Comparison of ENCODE assay signal across 1 cellular context in the genomic region with DNA sequence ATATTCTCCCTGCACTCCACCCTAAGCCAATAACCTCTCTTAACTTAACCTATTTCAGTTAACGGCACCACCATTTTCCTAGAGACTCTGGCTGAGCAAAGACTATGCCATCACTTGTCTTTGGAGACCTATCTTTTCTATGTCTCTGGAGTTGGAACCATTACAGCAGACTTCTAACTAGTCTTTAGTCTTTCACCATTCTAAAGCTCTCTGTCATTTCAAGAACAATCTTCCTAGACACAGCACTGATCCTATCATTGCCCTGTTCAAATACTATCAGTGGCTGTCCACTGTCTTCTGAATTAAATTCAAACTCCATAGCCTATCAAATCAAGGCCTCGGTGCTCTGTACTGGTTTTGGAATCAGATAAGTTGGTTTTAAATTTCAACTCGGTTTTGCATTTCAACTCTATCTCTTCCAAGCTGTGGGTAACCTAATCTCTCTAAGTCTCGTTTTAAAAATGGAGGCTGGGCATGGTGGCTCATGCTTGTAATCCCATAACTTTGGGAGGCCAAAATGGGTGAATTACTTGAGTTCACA.
TF ChIP-seq lines count a peak whose summit lies in the region.

No MANE protein-coding gene starts in this region.

TF ChIP-seq in HepG2, 621 proteins besides CTCF, POLR2A, EP300 and RAD21:
- TF ChIP-seq HNRNPH1 (optimal IDR thresholded peaks at IDR 0.05; ENCODE audit: low read depth, low read length) = no peak
- no peak for TF ChIP-seq ZNF180 (CRISPR knock-in tag; IDR thresholded peaks at IDR 0.05; ENCODE audit: borderline replicate concordance, low read depth)
- no peak for TF ChIP-seq IKZF4 (CRISPR knock-in tag; IDR thresholded peaks at IDR 0.05; ENCODE audit: borderline replicate concordance, low read depth, not compliant biosample characterization)
- 0 out of 2 replicates have a peak, but pooled peaks have one; percentile 5 for TF ChIP-seq FOXA3 (CRISPR knock-in tag; IDR thresholded peaks at IDR 0.05)
- TF ChIP-seq MATR3 (CRISPR knock-in tag; IDR thresholded peaks at IDR 0.05) = no peak
- TF ChIP-seq, protein P1, sequence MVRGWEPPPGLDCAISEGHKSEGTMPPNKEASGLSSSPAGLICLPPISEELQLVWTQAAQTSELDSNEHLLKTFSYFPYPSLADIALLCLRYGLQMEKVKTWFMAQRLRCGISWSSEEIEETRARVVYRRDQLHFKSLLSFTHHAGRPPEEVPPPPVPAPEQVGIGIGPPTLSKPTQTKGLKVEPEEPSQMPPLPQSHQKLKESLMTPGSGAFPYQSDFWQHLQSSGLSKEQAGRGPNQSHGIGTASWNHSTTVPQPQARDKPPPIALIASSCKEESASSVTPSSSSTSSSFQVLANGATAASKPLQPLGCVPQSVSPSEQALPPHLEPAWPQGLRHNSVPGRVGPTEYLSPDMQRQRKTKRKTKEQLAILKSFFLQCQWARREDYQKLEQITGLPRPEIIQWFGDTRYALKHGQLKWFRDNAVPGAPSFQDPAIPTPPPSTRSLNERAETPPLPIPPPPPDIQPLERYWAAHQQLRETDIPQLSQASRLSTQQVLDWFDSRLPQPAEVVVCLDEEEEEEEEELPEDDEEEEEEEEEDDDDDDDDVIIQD (CRISPR knock-in tag; IDR thresholded peaks at IDR 0.05; ENCODE audit: low read depth) = 0 out of 2 replicates have a peak, but pooled peaks have one; percentile 10
- no peak for TF ChIP-seq ZNF318 (CRISPR knock-in tag; IDR thresholded peaks at IDR 0.05)
- TF ChIP-seq MYPOP (CRISPR knock-in tag; IDR thresholded peaks at IDR 0.05) = 0 out of 2 replicates have a peak, but pooled peaks have one; percentile 38
- no peak for TF ChIP-seq TCF7L2 (IDR thresholded peaks at IDR 0.05; ENCODE audit: low read depth, low read length)
- TF ChIP-seq SOX5 (CRISPR knock-in tag; IDR thresholded peaks at IDR 0.05; ENCODE audit: borderline replicate concordance) = no peak
- TF ChIP-seq HDAC2 (CRISPR knock-in tag; IDR thresholded peaks at IDR 0.05) = no peak
- no peak for TF ChIP-seq RBM39 (IDR thresholded peaks at IDR 0.05; ENCODE audit: low read depth, low read length, poor library complexity, severe bottlenecking)
- TF ChIP-seq ZSCAN9 (CRISPR knock-in tag; IDR thresholded peaks at IDR 0.05; ENCODE audit: borderline replicate concordance) = no peak
- TF ChIP-seq SNAPC4 (CRISPR knock-in tag; IDR thresholded peaks at IDR 0.05) = 0 out of 2 replicates have a peak, but pooled peaks have one; percentile 47
- peak; percentile 74 for TF ChIP-seq RBM22 (optimal IDR thresholded peaks at IDR 0.05; ENCODE audit: low read length)
- no peak for TF ChIP-seq RFXAP (CRISPR knock-in tag; IDR thresholded peaks at IDR 0.05; ENCODE audit: borderline replicate concordance)
- TF ChIP-seq ZNF17 (CRISPR knock-in tag; IDR thresholded peaks at IDR 0.05) = no peak
